ENCODE assay signal across 1 cellular context in genomic region chr16:50268352-50268751, GRCh38.
TF ChIP-seq lines count a peak whose summit lies in the region.

No MANE protein-coding gene starts in this region.

TF ChIP-seq in K562, 482 proteins besides CTCF, POLR2A, EP300 and RAD21 (continued from another document):
- TF ChIP-seq, protein P1, sequence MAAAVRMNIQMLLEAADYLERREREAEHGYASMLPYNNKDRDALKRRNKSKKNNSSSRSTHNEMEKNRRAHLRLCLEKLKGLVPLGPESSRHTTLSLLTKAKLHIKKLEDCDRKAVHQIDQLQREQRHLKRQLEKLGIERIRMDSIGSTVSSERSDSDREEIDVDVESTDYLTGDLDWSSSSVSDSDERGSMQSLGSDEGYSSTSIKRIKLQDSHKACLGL (CRISPR knock-in tag; IDR thresholded peaks at IDR 0.05; ENCODE audit: borderline replicate concordance, poor library complexity, severe bottlenecking) = no peak
- TF ChIP-seq ARID3A (IDR thresholded peaks at IDR 0.05; ENCODE audit: borderline replicate concordance, low read depth, low read length) (no peak), SIRT6 (IDR thresholded peaks at IDR 0.05; ENCODE audit: low read depth, low read length) (no peak), IRF9 (tag; IDR thresholded peaks at IDR 0.05) (no peak), ATF1 (CRISPR knock-in tag; IDR thresholded peaks at IDR 0.05) (no peak), ATF1 (tag; IDR thresholded peaks at IDR 0.05) (no peak), HIVEP1 (CRISPR knock-in tag; IDR thresholded peaks at IDR 0.05) (no peak), DNMT1 (IDR thresholded peaks at IDR 0.05) (no peak), ZNF445 (CRISPR knock-in tag; IDR thresholded peaks at IDR 0.05; ENCODE audit: low read depth) (no peak), DPF2 (IDR thresholded peaks at IDR 0.05) (no peak), FIP1L1 (IDR thresholded peaks at IDR 0.05; ENCODE audit: low read depth, low read length, poor library complexity, severe bottlenecking) (no peak), CCNT2 (IDR thresholded peaks at IDR 0.05; ENCODE audit: borderline replicate concordance, extremely low read depth, insufficient read length, low read depth, low read length) (no peak), JUN (IDR thresholded peaks at IDR 0.05; ENCODE audit: borderline replicate concordance, low read depth, low read length) (no peak), JUN (CRISPR knock-in tag; IDR thresholded peaks at IDR 0.05; ENCODE audit: borderline replicate concordance) (no peak), UBTF (IDR thresholded peaks at IDR 0.05; ENCODE audit: borderline replicate concordance in 1 of 2, low read depth in 2 of 2, low read length in 2 of 2) (no peak)
TF ChIP-seq in K562: peak in this region for 0.
